ENCODE assay signal across 13 cellular contexts in genomic region chr7:110130669-110131068, GRCh38.
DNase-seq lines count a peak whose midpoint lies in the region; ATAC-seq, FAIRE-seq and TF ChIP-seq lines count a peak whose summit lies in the region.
"Had no signal": no experiment of that assay in that cellular context is flagged by ENCODE, and none has a peak within 500 bp of the region (broad histone marks: within the 10 kb centered on the region; RNA-seq: fewer than 3 reads in every experiment).

No MANE protein-coding gene starts in this region.

- H3K79me2 ChIP-seq in PC-9 (ENCODE audit: low read depth): no peaks in the 10 kb centered on the region

- no TSS peak for BruUV-seq in PC-9 (replicated peaks; lab: Mats Ljungman, UMichigan)

- CTCF ChIA-PET in PC-9 (lab: Charles Lee): no interaction called here

- DNase-seq in D721Med (ENCODE audit: insufficient read length, low spot score) (no peak), PC-9 (no peak), kidney epithelial cell (ENCODE audit: low read depth) (no peak), erythroblast (lab: John Stamatoyannopoulos, UW) (no peak), activated T-cell treated with anti-CD3 and anti-CD28 coated beads for 4 hours (no peak)
- DNase-seq: lower lobe of right lung; MV-4-11; NCI-H526 treated with DMSO at 0.1 percent for 48 hours; SJCRH30; stimulated activated naive CD8-positive, alpha-beta T cell treated with anti-CD3 and anti-CD28 coated beads, Interleukin-15, amount 100 ng/mL, for 72 hours had no signal

- no peak overlapping the region for H3K27ac ChIP-seq in PC-9
- H3K27ac ChIP-seq: lower lobe of right lung, SJCRH30 had no signal

- no peak for TF ChIP-seq POLR2A in erythroblast (IDR thresholded peaks at IDR 0.05; ENCODE audit: low read length)

- H3K4me2 ChIP-seq in PC-9: no peak overlapping the region

- H3K9me2 ChIP-seq in PC-9 (ENCODE audit: insufficient read depth): no peaks in the 10 kb centered on the region

- no peak for FAIRE-seq in D721Med (lab: Jason Lieb, UNC)

- H2AFZ ChIP-seq in PC-9: no peak overlapping the region

- H3K4me3 ChIP-seq in PC-9 (no peak overlapping the region), kidney epithelial cell (ENCODE audit: low read depth, low read length) (no peak overlapping the region)
- H3K4me3 ChIP-seq: lower lobe of right lung, SJCRH30 had no signal

- H3K4me1 ChIP-seq in PC-9 (replicated peaks; ENCODE audit: insufficient read depth): no peaks in the 10 kb centered on the region
- H3K4me1 ChIP-seq: lower lobe of right lung, SJCRH30 had no signal

- no peaks in the 10 kb centered on the region for H3F3A ChIP-seq in PC-9 (ENCODE audit: insufficient read depth, low read depth)

- TF ChIP-seq CTCF in D721Med (IDR thresholded peaks at IDR 0.05; ENCODE audit: insufficient read depth, missing control alignments) (peak; percentile 35), LNCAP (IDR thresholded peaks at IDR 0.05) (peak; percentile 57), PC-9 (conservative IDR thresholded peaks at IDR 0.05) (peak; percentile 47), kidney epithelial cell (IDR thresholded peaks at IDR 0.05; ENCODE audit: insufficient read depth, low read length, poor library complexity, severe bottlenecking) (peak; percentile 28)

- ATAC-seq in GM19328 (IDR thresholded peaks at IDR 0.05; ENCODE audit: unreplicated experiment) (no peak), GM18907 (IDR thresholded peaks at IDR 0.05; ENCODE audit: unreplicated experiment) (no peak)
- ATAC-seq: lower lobe of right lung; stimulated activated naive CD8-positive, alpha-beta T cell treated with anti-CD3 and anti-CD28 coated beads, Interleukin-15, amount 100 ng/mL, for 72 hours had no signal

- H3K27me3 ChIP-seq in PC-9 (ENCODE audit: insufficient read depth, low read depth) (no peaks in the 10 kb centered on the region), kidney epithelial cell (ENCODE audit: control insufficient read depth, insufficient read depth, low read length) (no peaks in the 10 kb centered on the region)
- H3K27me3 ChIP-seq: SJCRH30 had no signal

- intact Hi-C loops in PC-9 (cut with micrococcal nuclease; ENCODE audit: unreplicated experiment): no loop called here

- POLR2A ChIA-PET in PC-9 (lab: Charles Lee; ENCODE audit: unreplicated experiment): no interaction called here

- no peaks in the 10 kb centered on the region for H3K9me3 ChIP-seq in PC-9 (ENCODE audit: insufficient read depth, low read depth)
- H3K9me3 ChIP-seq: SJCRH30 had no signal

- H3K36me3 ChIP-seq in PC-9 (ENCODE audit: low read depth): no peaks in the 10 kb centered on the region
- H3K36me3 ChIP-seq in kidney epithelial cell (ENCODE audit: control insufficient read depth, insufficient read depth, low read length): no peaks in the 10 kb centered on the region
- H3K36me3 ChIP-seq: lower lobe of right lung, SJCRH30 had no signal

- no peaks in the 10 kb centered on the region for H4K20me1 ChIP-seq in PC-9 (ENCODE audit: insufficient read depth)
